9 cellular contexts compared by ENCODE assay signal in genomic region chr16:25258856-25259179, GRCh38. TPM values are rescaled to one million over a fixed set of nuclear protein-coding genes. Genes with fewer than 3 reads are reported as not detected.
DNase-seq lines count a peak whose midpoint lies in the region; ATAC-seq and TF ChIP-seq lines count a peak whose summit lies in the region.
"Had no signal": no experiment of that assay in that cellular context is flagged by ENCODE, and none has a peak within 500 bp of the region (broad histone marks: within the 10 kb centered on the region; RNA-seq: fewer than 3 reads in every experiment).

No MANE protein-coding gene starts in this region.

- 50% methylated on average over 4 of the region's 4 CpGs for WGBS in right lobe of liver (ENCODE audit: insufficient coverage, low coverage, low lambda C conversion rate, missing lambda C conversion rate)

- H3K27me3 ChIP-seq in cardiac muscle cell (no peaks in the 10 kb centered on the region), right lobe of liver (no peaks in the 10 kb centered on the region)

- H3K4me1 Mint-ChIP-seq in activated naive CD8-positive, alpha-beta T cell treated with anti-CD3 and anti-CD28 coated beads, Interleukin-2, amount 10 ng/mL, durations not matched to agents 7 days and 5 days = peaks cover 44% of the 10 kb centered on the region
- H3K4me1 Mint-ChIP-seq in type B pancreatic cell (ENCODE audit: unreplicated experiment) = peaks cover 33% of the 10 kb centered on the region

- H3K36me3 Mint-ChIP-seq in activated naive CD8-positive, alpha-beta T cell treated with anti-CD3 and anti-CD28 coated beads, Interleukin-2, amount 10 ng/mL, durations not matched to agents 7 days and 5 days = peaks cover 16% of the 10 kb centered on the region
- H3K36me3 Mint-ChIP-seq in type B pancreatic cell = peaks cover 20% of the 10 kb centered on the region

- peak overlapping the region; percentile 49 for H3K4me3 ChIP-seq in cardiac muscle cell
- peak overlapping the region; percentile 86 to 98 (median 91) for H3K4me3 ChIP-seq in right lobe of liver

- no peak for TF ChIP-seq CTCF in cardiac muscle cell (IDR thresholded peaks at IDR 0.05; ENCODE audit: low read depth, low read length)
- no peak for TF ChIP-seq CTCF in right lobe of liver (IDR thresholded peaks at IDR 0.05)
- TF ChIP-seq CTCF in type B pancreatic cell (conservative IDR thresholded peaks at IDR 0.05) = no peak
- no peak for TF ChIP-seq CTCF in GM20000 (IDR thresholded peaks at IDR 0.05; ENCODE audit: extremely low read depth, missing control alignments)

- H3K9me3 ChIP-seq in cardiac muscle cell (ENCODE audit: low read depth) (no peaks in the 10 kb centered on the region), right lobe of liver (no peaks in the 10 kb centered on the region)

- no peaks in the 10 kb centered on the region for H3K27me3 Mint-ChIP-seq in activated naive CD8-positive, alpha-beta T cell treated with anti-CD3 and anti-CD28 coated beads, Interleukin-2, amount 10 ng/mL, durations not matched to agents 7 days and 5 days
- no peaks in the 10 kb centered on the region for H3K27me3 Mint-ChIP-seq in type B pancreatic cell

- intact Hi-C loops in Right ventricle myocardium superior (cut with DNase I) = no loop called here
- intact Hi-C loops in right lobe of liver (cut with DNase I) = no loop called here

- ATAC-seq in Right ventricle myocardium superior (ENCODE audit: poor library complexity) (no peak), right lobe of liver (no peak), GM21619 (IDR thresholded peaks at IDR 0.05; ENCODE audit: unreplicated experiment) (no peak), GM21528 (IDR thresholded peaks at IDR 0.05; ENCODE audit: low FRiP score, unreplicated experiment) (no peak)
- no peak for ATAC-seq in activated naive CD8-positive, alpha-beta T cell treated with anti-CD3 and anti-CD28 coated beads, Interleukin-2, amount 10 ng/mL, durations not matched to agents 7 days and 5 days (ENCODE audit: low read depth)

- no peak for TF ChIP-seq POLR2A in right lobe of liver (IDR thresholded peaks at IDR 0.05)

- H3K36me3 ChIP-seq in cardiac muscle cell (peaks cover 7% of the 10 kb centered on the region), right lobe of liver (peaks cover 0 to 5% (median 0%) of the 10 kb centered on the region in 4 donors)

- H3K27ac Mint-ChIP-seq in activated naive CD8-positive, alpha-beta T cell treated with anti-CD3 and anti-CD28 coated beads, Interleukin-2, amount 10 ng/mL, durations not matched to agents 7 days and 5 days = peak overlapping the region; percentile 96
- H3K27ac Mint-ChIP-seq in type B pancreatic cell = peak overlapping the region; percentile 95

- H3K4me1 ChIP-seq in cardiac muscle cell (ENCODE audit: low read depth) = peaks cover 26% of the 10 kb centered on the region
- peaks cover 0 to 23% (median 7%) of the 10 kb centered on the region in 4 donors for H3K4me1 ChIP-seq in right lobe of liver

- POLR2A ChIA-PET in activated naive CD8-positive, alpha-beta T cell treated with anti-CD3 and anti-CD28 coated beads, Interleukin-2, amount 10 ng/mL, durations not matched to agents 7 days and 5 days (lab: Charles Lee) = interaction anchor here (1.1 to 1.2 kb wide), 2 partner anchors 9 to 148 kb away, joined by 5 to 7 read pairs; no protein-coding TSS in a partner anchor

- H3K27ac ChIP-seq in cardiac muscle cell (peak overlapping the region; percentile 99), right lobe of liver (no peak overlapping the region)

- no peaks in the 10 kb centered on the region for H3K9me3 Mint-ChIP-seq in activated naive CD8-positive, alpha-beta T cell treated with anti-CD3 and anti-CD28 coated beads, Interleukin-2, amount 10 ng/mL, durations not matched to agents 7 days and 5 days
- H3K9me3 Mint-ChIP-seq in type B pancreatic cell = no peaks in the 10 kb centered on the region

- no peak for DNase-seq in cardiac muscle cell (ENCODE audit: low read depth in 1 of 2, low spot score in 1 of 2)
- DNase-seq in Right ventricle myocardium superior = no peak
- no peak for DNase-seq in activated naive CD8-positive, alpha-beta T cell treated with anti-CD3 and anti-CD28 coated beads, Interleukin-2, amount 10 ng/mL, durations not matched to agents 7 days and 5 days
- DNase-seq in right lobe of liver = no peak
- no peak for DNase-seq in type B pancreatic cell (ENCODE audit: extremely low spot score, unreplicated experiment)
- no peak for DNase-seq in GM20000 (ENCODE audit: low spot score)

- H3K4me3 Mint-ChIP-seq in activated naive CD8-positive, alpha-beta T cell treated with anti-CD3 and anti-CD28 coated beads, Interleukin-2, amount 10 ng/mL, durations not matched to agents 7 days and 5 days = peak overlapping the region; percentile 93
- peak overlapping the region; percentile 89 for H3K4me3 Mint-ChIP-seq in type B pancreatic cell

RNA-seq across cellular contexts. Expression of gene ZKSCAN2, which starts 1.2 kb away (rescaled TPM):
- total RNA-seq in cardiac muscle cell (10.3 and 11.4 TPM in 2 replicates), Right ventricle myocardium superior (3.7 TPM), right lobe of liver (1 to 10 TPM; 2.2 to 2.7 (median 2.2) TPM), type B pancreatic cell (ENCODE audit: low replicate concordance) (9.4 and 16.9 TPM in 2 replicates)
- polyA plus RNA-seq in cardiac muscle cell = 4.8 and 6.8 TPM in 2 replicates
- 1 to 10 TPM; 4.3 to 5.5 TPM for total RNA-seq in activated naive CD8-positive, alpha-beta T cell treated with anti-CD3 and anti-CD28 coated beads, Interleukin-2, amount 10 ng/mL, durations not matched to agents 7 days and 5 days

RNA-seq across cellular contexts. Expression of gene AQP8, which starts 42.1 kb away (rescaled TPM):
- 0.81 and 0.83 TPM in 2 replicates for total RNA-seq in cardiac muscle cell
- polyA plus RNA-seq in cardiac muscle cell = 0.62 and 1.1 TPM in 2 replicates
- not detected for total RNA-seq in Right ventricle myocardium superior
- total RNA-seq in activated naive CD8-positive, alpha-beta T cell treated with anti-CD3 and anti-CD28 coated beads, Interleukin-2, amount 10 ng/mL, durations not matched to agents 7 days and 5 days = not detected
- total RNA-seq in right lobe of liver = under 1 TPM in 2 of 6 experiments, not detected in 4; 0.25 to 0.95 TPM
- 0.95 TPM in 1 of 2 replicates, not detected in the other for total RNA-seq in type B pancreatic cell (ENCODE audit: low replicate concordance)
- total RNA-seq: glomerular endothelial cell had no signal
